22 cellular contexts compared by ENCODE assay signal in genomic region chr10:122630526-122630925, GRCh38.
"Had no signal": no experiment of that assay in that cellular context is flagged by ENCODE, and none has a peak within 500 bp of the region (broad histone marks: within the 10 kb centered on the region; RNA-seq: fewer than 3 reads in every experiment).

No MANE protein-coding gene starts in this region.

- H3K9me3 ChIP-seq: heart right ventricle, left ventricle myocardium inferior, mucosa of descending colon, ovary, right atrium auricular region, right lobe of liver, testis, thyroid gland, vagina had no signal

- DNase-seq: heart right ventricle; islet precursor cell; left ventricle myocardium inferior; mesendoderm; midbrain; mucosa of descending colon; naive thymus-derived CD4-positive, alpha-beta T cell; stimulated activated CD4-positive, alpha-beta T cell treated with anti-CD3 and anti-CD28 coated beads, Interleukin-4, amount 100 ng/mL, for 24 hours; stimulated activated naive CD4-positive, alpha-beta T cell; substantia nigra; testis; thyroid gland; trophoblast cell had no signal

- ATAC-seq: heart right ventricle; mucosa of descending colon; naive thymus-derived CD4-positive, alpha-beta T cell; natural killer cell treated with Interleukin-12 subunit alpha and Interleukin-12 subunit beta and Interleukin-15 and Interleukin-18, amount 100 ng/mL, for 72 hours; right lobe of liver; stimulated activated effector memory CD8-positive, alpha-beta T cell treated with anti-CD3 and anti-CD28 coated beads, Interleukin-12 subunit alpha, Interleukin-12 subunit beta, amount 100 ng/mL, for 72 hours had no signal

- H3K4me3 ChIP-seq: heart right ventricle, hepatocyte, left ventricle myocardium inferior, lung, mucosa of descending colon, ovary, right atrium auricular region, right lobe of liver, skin epidermis, testis, thyroid gland, vagina had no signal

- H3K27me3 ChIP-seq: heart right ventricle, ovary, right atrium auricular region, right lobe of liver, testis, thyroid gland, vagina had no signal

- H3K36me3 ChIP-seq: heart right ventricle, left ventricle myocardium inferior, ovary, right atrium auricular region, right lobe of liver, thyroid gland, vagina had no signal

- H3K4me1 ChIP-seq: right lobe of liver, testis, thyroid gland, vagina had no signal

- H3K27ac ChIP-seq: heart right ventricle, hepatocyte, left ventricle myocardium inferior, ovary, right atrium auricular region, right lobe of liver, skin epidermis, testis, thyroid gland, vagina had no signal
